Comparison of ENCODE assay signal across 38 cellular contexts in the genomic region with DNA sequence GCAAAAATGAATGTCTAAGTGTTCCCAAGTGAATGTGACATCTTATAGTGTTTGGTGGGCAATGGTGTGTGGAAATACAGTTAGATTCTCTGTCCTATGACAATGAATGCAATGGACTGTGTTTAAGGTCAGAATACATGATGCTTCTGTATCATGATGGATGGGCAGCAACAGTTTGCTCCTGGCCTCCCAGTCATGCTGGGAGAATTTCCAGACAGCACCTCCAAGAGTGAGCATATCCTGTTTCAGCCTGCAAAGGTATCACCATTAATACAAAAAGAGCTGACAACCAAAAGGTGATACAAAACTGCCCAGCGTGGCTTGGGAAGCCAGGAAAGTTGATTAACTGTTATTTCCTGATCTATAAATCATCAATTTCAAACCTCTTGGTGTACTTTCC.
"Had no signal": no experiment of that assay in that cellular context is flagged by ENCODE, and none has a peak within 500 bp of the region (broad histone marks: within the 10 kb centered on the region; RNA-seq: fewer than 3 reads in every experiment).

No MANE protein-coding gene starts in this region.

- H3K36me3 Mint-ChIP-seq: activated CD4-positive, alpha-beta memory T cell treated with anti-CD3 and anti-CD28 coated beads for 36 hours; activated CD8-positive, alpha-beta memory T cell treated with anti-CD3 and anti-CD28 coated beads, Interleukin-2, amount 10 ng/mL, durations not matched to agents 7 days and 5 days; activated naive CD4-positive, alpha-beta T cell treated with anti-CD3 and anti-CD28 coated beads, Interleukin-2, amount 10 ng/mL, durations not matched to agents 7 days and 5 days; activated naive CD4-positive, alpha-beta T cell treated with anti-CD3 and anti-CD28 coated beads, Interleukin-2, amount 50 U/mL, for 24 hours; activated naive CD8-positive, alpha-beta T cell; activated naive CD8-positive, alpha-beta T cell treated with anti-CD3 and anti-CD28 coated beads, Interleukin-2, amount 10 ng/mL, durations not matched to agents 7 days and 5 days; brain had no signal

- H3K27me3 ChIP-seq: ascending aorta had no signal

- DNase-seq: activated B cell treated with CpG ODN at 0.5 μM for 24 hours; activated CD4-positive, alpha-beta memory T cell treated with anti-CD3 and anti-CD28 coated beads for 36 hours; activated CD4-positive, alpha-beta T cell treated with anti-CD3 and anti-CD28 coated beads for 4 hours; activated CD4-positive, alpha-beta T cell treated with anti-CD3 and anti-CD28 coated beads, Interleukin-2, amount 10 ng/mL, durations not matched to agents 24 days and 14 days; activated CD4-positive, alpha-beta T cell treated with anti-CD3 and anti-CD28 coated beads, Interleukin-2, amount 50 U/mL, for 1 hour; activated CD4-positive, alpha-beta T cell treated with anti-CD3 and anti-CD28 coated beads, Interleukin-2, amount 50 U/mL, for 4 hours; activated CD4-positive, CD25-positive, alpha-beta regulatory T cell treated with anti-CD3 and anti-CD28 coated beads, Interleukin-2, amount 50 U/mL, for 72 hours; activated CD8-positive, alpha-beta memory T cell treated with anti-CD3 and anti-CD28 coated beads for 24 hours; activated CD8-positive, alpha-beta memory T cell treated with anti-CD3 and anti-CD28 coated beads, Interleukin-2, amount 10 ng/mL, durations not matched to agents 7 days and 5 days; activated CD8-positive, alpha-beta memory T cell treated with anti-CD3 and anti-CD28 coated beads, Interleukin-2, amount 50 U/mL, for 48 hours; activated CD8-positive, alpha-beta T cell treated with anti-CD3 and anti-CD28 coated beads, Interleukin-2, amount 10 ng/mL, durations not matched to agents 7 days and 5 days; activated effector memory CD4-positive, alpha-beta T cell treated with Interleukin-2 at 50 U/mL for 16 hours; activated gamma-delta T cell; activated naive CD4-positive, alpha-beta T cell treated with anti-CD3 and anti-CD28 coated beads, Interleukin-2, amount 10 ng/mL, durations not matched to agents 7 days and 5 days; activated naive CD4-positive, alpha-beta T cell treated with Interleukin-2 at 50 U/mL for 16 hours; activated naive CD8-positive, alpha-beta T cell treated with anti-CD3 and anti-CD28 coated beads, Interleukin-2, amount 10 ng/mL, durations not matched to agents 7 days and 5 days; activated naive CD8-positive, alpha-beta T cell treated with anti-CD3 and anti-CD28 coated beads, Interleukin-2, amount 50 U/mL, for 24 hours; activated T-cell treated with anti-CD3 and anti-CD28 coated beads, Interleukin-2, amount 50 U/mL, for 24 hours; activated T-cell treated with anti-CD3 and anti-CD28 coated beads, Interleukin-2, amount 50 U/mL, for 48 hours; amygdala; anterior cingulate cortex; caudate nucleus; cerebellar nuclear complex; T-helper 1 cell; T-helper 2 cell; T-helper 9 cell had no signal

- H3K4me3 ChIP-seq: ascending aorta, cardiac muscle cell had no signal

- H3K4me1 Mint-ChIP-seq: activated B cell treated with CpG ODN at 0.5 μM for 24 hours; activated CD4-positive, alpha-beta T cell treated with anti-CD3 and anti-CD28 coated beads, Interleukin-2, amount 10 ng/mL, durations not matched to agents 24 days and 14 days; activated CD8-positive, alpha-beta memory T cell treated with anti-CD3 and anti-CD28 coated beads, Interleukin-2, amount 10 ng/mL, durations not matched to agents 7 days and 5 days; activated naive CD4-positive, alpha-beta T cell treated with anti-CD3 and anti-CD28 coated beads, Interleukin-2, amount 10 ng/mL, durations not matched to agents 7 days and 5 days; activated naive CD4-positive, alpha-beta T cell treated with anti-CD3 and anti-CD28 coated beads, Interleukin-2, amount 50 U/mL, for 24 hours; activated naive CD8-positive, alpha-beta T cell treated with anti-CD3 and anti-CD28 coated beads, Interleukin-2, amount 10 ng/mL, durations not matched to agents 7 days and 5 days; activated naive CD8-positive, alpha-beta T cell treated with anti-CD3 and anti-CD28 coated beads, Interleukin-2, amount 50 U/mL, for 24 hours; central memory CD8-positive, alpha-beta T cell had no signal

- H3K27ac Mint-ChIP-seq: activated B cell treated with CpG ODN at 0.5 μM for 24 hours; activated CD4-positive, alpha-beta memory T cell treated with anti-CD3 and anti-CD28 coated beads for 36 hours; activated CD4-positive, alpha-beta T cell treated with anti-CD3 and anti-CD28 coated beads, Interleukin-2, amount 10 ng/mL, durations not matched to agents 24 days and 14 days; activated CD8-positive, alpha-beta memory T cell treated with anti-CD3 and anti-CD28 coated beads, Interleukin-2, amount 10 ng/mL, durations not matched to agents 7 days and 5 days; activated CD8-positive, alpha-beta T cell treated with anti-CD3 and anti-CD28 coated beads, Interleukin-2, amount 10 ng/mL, durations not matched to agents 7 days and 5 days; activated naive CD4-positive, alpha-beta T cell treated with anti-CD3 and anti-CD28 coated beads, Interleukin-2, amount 10 ng/mL, durations not matched to agents 7 days and 5 days; activated naive CD4-positive, alpha-beta T cell treated with anti-CD3 and anti-CD28 coated beads, Interleukin-2, amount 50 U/mL, for 24 hours; activated naive CD8-positive, alpha-beta T cell; activated naive CD8-positive, alpha-beta T cell treated with anti-CD3 and anti-CD28 coated beads, Interleukin-2, amount 10 ng/mL, durations not matched to agents 7 days and 5 days; activated naive CD8-positive, alpha-beta T cell treated with anti-CD3 and anti-CD28 coated beads, Interleukin-2, amount 50 U/mL, for 24 hours; activated T-cell treated with anti-CD3 and anti-CD28 coated beads, Interleukin-2, amount 50 U/mL, for 24 hours; activated T-helper 2 cell treated with anti-CD3 and anti-CD28 coated beads, Interferon-gamma antibody, Interleukin-2, Interleukin-4, amounts not matched to agents 10 μg/mL and 5 μg/mL and 100 μg/mL, durations not matched to agents 14 hours and 24 hours and 36 hours; brain; T-helper 1 cell treated with Interleukin-12 subunit alpha and Interleukin-12 subunit beta and Interleukin-4 antibody, amounts not matched to agents 30 μg/mL and 1 μg/mL, for 36 hours; T-helper 2 cell treated with Interferon-gamma antibody and Interleukin-4, amounts not matched to agents 5 μg/mL and 100 μg/mL, for 36 hours had no signal

- H3K9me3 ChIP-seq: ascending aorta had no signal

- FAIRE-seq: bronchial epithelial cell, TTC549 had no signal

- ATAC-seq: activated CD8-positive, alpha-beta memory T cell treated with anti-CD3 and anti-CD28 coated beads, Interleukin-2, amount 10 ng/mL, durations not matched to agents 7 days and 5 days; activated CD8-positive, alpha-beta T cell treated with anti-CD3 and anti-CD28 coated beads, Interleukin-2, amount 10 ng/mL, durations not matched to agents 7 days and 5 days; activated naive CD8-positive, alpha-beta T cell treated with anti-CD3 and anti-CD28 coated beads, Interleukin-2, amount 50 U/mL, for 24 hours had no signal

- H3K27ac ChIP-seq: ascending aorta, cardiac muscle cell, VCaP had no signal

- H3K27me3 Mint-ChIP-seq: activated B cell treated with CpG ODN at 0.5 μM for 24 hours; activated CD4-positive, alpha-beta memory T cell treated with anti-CD3 and anti-CD28 coated beads for 36 hours; activated CD4-positive, alpha-beta T cell treated with anti-CD3 and anti-CD28 coated beads, Interleukin-2, amount 10 ng/mL, durations not matched to agents 24 days and 14 days; activated CD8-positive, alpha-beta memory T cell treated with anti-CD3 and anti-CD28 coated beads, Interleukin-2, amount 10 ng/mL, durations not matched to agents 7 days and 5 days; activated naive CD4-positive, alpha-beta T cell treated with anti-CD3 and anti-CD28 coated beads, Interleukin-2, amount 10 ng/mL, durations not matched to agents 7 days and 5 days; activated naive CD4-positive, alpha-beta T cell treated with anti-CD3 and anti-CD28 coated beads, Interleukin-2, amount 50 U/mL, for 24 hours; activated naive CD8-positive, alpha-beta T cell; activated naive CD8-positive, alpha-beta T cell treated with anti-CD3 and anti-CD28 coated beads, Interleukin-2, amount 10 ng/mL, durations not matched to agents 7 days and 5 days; activated naive CD8-positive, alpha-beta T cell treated with anti-CD3 and anti-CD28 coated beads, Interleukin-2, amount 50 U/mL, for 24 hours; activated T-cell treated with anti-CD3 and anti-CD28 coated beads, Interleukin-2, amount 50 U/mL, for 24 hours; central memory CD8-positive, alpha-beta T cell had no signal

- H3K4me3 Mint-ChIP-seq: activated B cell treated with CpG ODN at 0.5 μM for 24 hours; activated CD4-positive, alpha-beta memory T cell treated with anti-CD3 and anti-CD28 coated beads for 36 hours; activated CD4-positive, alpha-beta T cell treated with anti-CD3 and anti-CD28 coated beads, Interleukin-2, amount 10 ng/mL, durations not matched to agents 24 days and 14 days; activated CD8-positive, alpha-beta memory T cell treated with anti-CD3 and anti-CD28 coated beads, Interleukin-2, amount 10 ng/mL, durations not matched to agents 7 days and 5 days; activated CD8-positive, alpha-beta T cell treated with anti-CD3 and anti-CD28 coated beads, Interleukin-2, amount 10 ng/mL, durations not matched to agents 7 days and 5 days; activated naive CD4-positive, alpha-beta T cell treated with anti-CD3 and anti-CD28 coated beads, Interleukin-2, amount 10 ng/mL, durations not matched to agents 7 days and 5 days; activated naive CD4-positive, alpha-beta T cell treated with anti-CD3 and anti-CD28 coated beads, Interleukin-2, amount 50 U/mL, for 24 hours; activated naive CD8-positive, alpha-beta T cell; activated naive CD8-positive, alpha-beta T cell treated with anti-CD3 and anti-CD28 coated beads, Interleukin-2, amount 10 ng/mL, durations not matched to agents 7 days and 5 days; activated naive CD8-positive, alpha-beta T cell treated with anti-CD3 and anti-CD28 coated beads, Interleukin-2, amount 50 U/mL, for 24 hours; activated T-cell treated with anti-CD3 and anti-CD28 coated beads, Interleukin-2, amount 50 U/mL, for 24 hours; brain; central memory CD8-positive, alpha-beta T cell; T-helper 1 cell treated with Interleukin-12 subunit alpha and Interleukin-12 subunit beta and Interleukin-4 antibody, amounts not matched to agents 30 μg/mL and 1 μg/mL, for 36 hours; T-helper 2 cell treated with Interferon-gamma antibody and Interleukin-4, amounts not matched to agents 5 μg/mL and 100 μg/mL, for 36 hours had no signal

- H3K4me1 ChIP-seq: ascending aorta had no signal

- H3K36me3 ChIP-seq: ascending aorta, cardiac muscle cell had no signal

- H3K9me3 Mint-ChIP-seq: activated CD4-positive, alpha-beta T cell treated with anti-CD3 and anti-CD28 coated beads, Interleukin-2, amount 10 ng/mL, durations not matched to agents 24 days and 14 days; activated T-helper 2 cell treated with anti-CD3 and anti-CD28 coated beads, Interferon-gamma antibody, Interleukin-2, Interleukin-4, amounts not matched to agents 10 μg/mL and 5 μg/mL and 100 μg/mL, durations not matched to agents 14 hours and 24 hours and 36 hours; brain had no signal
